Comparison of ENCODE assay signal across 9 cellular contexts in genomic region chr5:168114444-168115017, GRCh38.
A peak's percentile ranks its signal among the peaks of the same experiment; 100 is the strongest.
DNase-seq lines count a peak whose midpoint lies in the region; ATAC-seq and TF ChIP-seq lines count a peak whose summit lies in the region.
"Had no signal": no experiment of that assay in that cellular context is flagged by ENCODE, and none has a peak within 500 bp of the region (broad histone marks: within the 10 kb centered on the region; RNA-seq: fewer than 3 reads in every experiment).

No MANE protein-coding gene starts in this region.

- H3K27me3 ChIP-seq in foreskin keratinocyte (no peaks in the 10 kb centered on the region), smooth muscle cell (ENCODE audit: low read depth) (no peaks in the 10 kb centered on the region)

- H3K27ac ChIP-seq in foreskin keratinocyte (no peak overlapping the region), smooth muscle cell (ENCODE audit: low read depth) (no peak overlapping the region)

- DNase-seq in Caki2 (ENCODE audit: low read depth) (peak; percentile 19), NCI-H2227 (lab: John Stamatoyannopoulos, UW; ENCODE audit: unreplicated experiment) (peak; percentile 22), foreskin keratinocyte (peak; percentile 20 to 56), smooth muscle cell (lab: John Stamatoyannopoulos, UW; ENCODE audit: unreplicated experiment) (no peak), DMS79 treated with DMSO at 0.1 percent for 48 hours (lab: John Stamatoyannopoulos, UW) (no peak)
- DNase-seq in activated CD4-positive, alpha-beta T cell treated with anti-CD3 and anti-CD28 coated beads, Interleukin-2, amount 50 U/mL, for 1 hour, result peak; percentile 16
- DNase-seq: activated B cell treated with CpG ODN at 0.5 μM for 24 hours had no signal

- H3K4me2 ChIP-seq in smooth muscle cell, result no peak overlapping the region

- no peaks in the 10 kb centered on the region for H3F3A ChIP-seq in smooth muscle cell (ENCODE audit: low read depth)

- no peaks in the 10 kb centered on the region for H3K4me1 ChIP-seq in foreskin keratinocyte
- peaks cover 30% of the 10 kb centered on the region for H3K4me1 ChIP-seq in smooth muscle cell (ENCODE audit: low read depth)

- H3K79me2 ChIP-seq in smooth muscle cell (ENCODE audit: low read depth), result no peaks in the 10 kb centered on the region

- H3K4me3 ChIP-seq in smooth muscle cell, result no peak overlapping the region

- ATAC-seq in GM19023 (IDR thresholded peaks at IDR 0.05; ENCODE audit: unreplicated experiment) (peak; percentile 92), HG03045 (IDR thresholded peaks at IDR 0.05; ENCODE audit: unreplicated experiment) (peak; percentile 59), foreskin keratinocyte (peak; percentile 97)

- TF ChIP-seq CTCF in foreskin keratinocyte (conservative IDR thresholded peaks at IDR 0.05) (peak; percentile 81), smooth muscle cell (IDR thresholded peaks at IDR 0.05; ENCODE audit: borderline replicate concordance, insufficient read depth, poor library complexity, severe bottlenecking) (peak; percentile 73)

- H3K9me3 ChIP-seq in smooth muscle cell (replicated peaks; ENCODE audit: low read depth), result no peaks in the 10 kb centered on the region

- no peaks in the 10 kb centered on the region for H4K20me1 ChIP-seq in smooth muscle cell (ENCODE audit: low read depth)

- WGBS in smooth muscle cell (ENCODE audit: low lambda C conversion rate), result 55% methylated on average over 6 of the region's 6 CpGs

- no peaks in the 10 kb centered on the region for H3K36me3 ChIP-seq in smooth muscle cell (ENCODE audit: low read depth)

- no peak overlapping the region for H3K9ac ChIP-seq in smooth muscle cell (ENCODE audit: low read depth)

- no peak overlapping the region for H2AFZ ChIP-seq in smooth muscle cell (ENCODE audit: low read depth)

- in situ Hi-C loops in Caki2 (cut with HindIII; ENCODE audit: low pct_unique_long_range_greater_than_20kb, low sequenced_read_pairs), result no loop called here

Comparison
In these comparisons a context has a peak if more than half of its experiments do, and no peak if none do; other contexts are left out.
1. DNase-seq: peak in Caki2 (single experiment), NCI-H2227 (single experiment), activated CD4-positive, alpha-beta T cell treated with anti-CD3 and anti-CD28 coated beads, Interleukin-2, amount 50 U/mL, for 1 hour (single experiment) and foreskin keratinocyte (2 of 2); none in smooth muscle cell (single experiment) and DMS79 treated with DMSO at 0.1 percent for 48 hours (single experiment).
2. Peak in every context shown above with its lines, with median percentiles within 50 percentile points of each other: ATAC-seq.